ENCODE assay signal across 10 cellular contexts in the genomic region with DNA sequence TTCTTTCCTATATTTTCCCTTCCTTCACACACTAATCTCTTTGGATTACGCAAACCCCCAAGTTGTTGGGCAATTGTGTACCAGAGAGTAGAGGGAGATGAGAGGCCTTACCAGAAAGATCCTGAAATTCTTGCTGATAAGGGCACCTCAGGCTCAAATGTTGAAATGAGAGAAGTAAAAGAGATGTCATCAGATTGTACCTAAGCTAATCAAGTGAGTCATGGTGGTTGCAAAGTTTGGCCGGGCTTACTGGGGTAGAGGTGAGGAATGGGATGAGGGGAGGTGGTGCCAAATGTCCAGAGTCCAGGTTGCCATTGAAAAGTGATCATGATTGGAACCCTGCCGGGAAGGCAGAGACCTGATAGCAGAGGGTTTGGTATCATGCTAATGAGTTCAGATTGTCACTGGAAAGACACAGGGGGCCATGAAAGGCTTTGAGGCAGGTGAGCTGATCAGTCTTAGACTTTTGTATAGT. TPM values are rescaled to one million over a fixed set of nuclear protein-coding genes. Genes with fewer than 3 reads are reported as not detected.
DNase-seq lines count a peak whose midpoint lies in the region; ATAC-seq, FAIRE-seq and TF ChIP-seq lines count a peak whose summit lies in the region.
"Had no signal": no experiment of that assay in that cellular context is flagged by ENCODE, and none has a peak within 500 bp of the region (broad histone marks: within the 10 kb centered on the region; RNA-seq: fewer than 3 reads in every experiment).

No MANE protein-coding gene starts in this region.

- H3K4me3 ChIP-seq in pancreas, result no peak overlapping the region

- H3K27me3 ChIP-seq in pancreas, result no peaks in the 10 kb centered on the region

- peaks cover 12 to 21% (median 13%) of the 10 kb centered on the region in 3 donors for H3K4me1 ChIP-seq in pancreas

- no peak for TF ChIP-seq CTCF in pancreas (IDR thresholded peaks at IDR 0.05)

- ATAC-seq in pancreas, result peak; percentile 14 to 78 (median 62)
- no peak for ATAC-seq in HG03175 (IDR thresholded peaks at IDR 0.05; ENCODE audit: unreplicated experiment)
- no peak for ATAC-seq in GM18502 (IDR thresholded peaks at IDR 0.05; ENCODE audit: poor library complexity, unreplicated experiment)

- 53 to 70% methylated on average over 3 of the region's 3 CpGs for WGBS in pancreas, 2 donors

- DNase-seq in EL, result peak; percentile 72
- DNase-seq in NOMO-1 treated with DMSO at 0.1 percent for 48 hours (lab: John Stamatoyannopoulos, UW; ENCODE audit: unreplicated experiment), result peak; percentile 49
- no peak for DNase-seq in epithelial cell of prostate (ENCODE audit: low read depth, low spot score)
- peak in 2 of 6 donors; percentile 79 to 80 for DNase-seq in pancreas
- no peak for DNase-seq in SHP77 treated with DMSO at 0.1 percent for 48 hours (lab: John Stamatoyannopoulos, UW)
- DNase-seq in NK-92 (lab: John Stamatoyannopoulos, UW; ENCODE audit: unreplicated experiment), result no peak
- DNase-seq: activated CD8-positive, alpha-beta memory T cell treated with anti-CD3 and anti-CD28 coated beads, Interleukin-2, amount 50 U/mL, for 48 hours had no signal

- no peak for FAIRE-seq in pancreas (lab: Jason Lieb, UNC)
- FAIRE-seq: colon had no signal

- H3K27ac ChIP-seq in epithelial cell of prostate (peak overlapping the region; percentile 53), pancreas (peak overlapping the region in 2 of 4 donors; percentile 9 to 48)

- no peaks in the 10 kb centered on the region for H3K36me3 ChIP-seq in pancreas

- no peaks in the 10 kb centered on the region for H3K9me3 ChIP-seq in pancreas

- intact Hi-C loops in pancreas (cut with DNase I), result no loop called here

RNA-seq across cellular contexts. Expression of a gene that starts 43.1 kb away (rescaled TPM):
- total RNA-seq in pancreas, result not detected
- polyA plus RNA-seq in pancreas, result not detected

Comparison
In these comparisons a context has a peak if more than half of its experiments do, and no peak if none do; other contexts are left out.
1. DNase-seq: peak in EL (single experiment) and NOMO-1 treated with DMSO at 0.1 percent for 48 hours (single experiment); none in epithelial cell of prostate (single experiment), SHP77 treated with DMSO at 0.1 percent for 48 hours (single experiment) and NK-92 (single experiment).
2. ATAC-seq: peak in pancreas (4 of 4); none in HG03175 (single experiment) and GM18502 (single experiment).